Comparison of ENCODE assay signal across 1 cellular context in genomic region chr21:45478115-45478801, GRCh38.
TF ChIP-seq lines count a peak whose summit lies in the region.

No MANE protein-coding gene starts in this region.

TF ChIP-seq in K562, 482 proteins besides CTCF, POLR2A, EP300 and RAD21 (continued from another document and continues in another):
- TF ChIP-seq ARID3B (CRISPR knock-in tag; IDR thresholded peaks at IDR 0.05; ENCODE audit: borderline replicate concordance) (no peak), CEBPG (CRISPR knock-in tag; IDR thresholded peaks at IDR 0.05) (no peak), CEBPG (tag; conservative IDR thresholded peaks at IDR 0.05 in 1 of 2, IDR thresholded peaks at IDR 0.05 in 1 of 2) (no peak), TCF7L2 (IDR thresholded peaks at IDR 0.05; ENCODE audit: low read depth, low read length) (no peak), BHLHE40 (IDR thresholded peaks at IDR 0.05; ENCODE audit: low read length) (no peak), RFX5 (IDR thresholded peaks at IDR 0.05; ENCODE audit: low read depth, low read length) (no peak), NCOR1 (IDR thresholded peaks at IDR 0.05) (peak; percentile 68; the same call in 1 of the 2 replicates), ARID1B (IDR thresholded peaks at IDR 0.05) (0 out of 2 replicates have a peak, but pooled peaks have one; percentile 37), RNF2 (IDR thresholded peaks at IDR 0.05) (no peak), HDAC6 (IDR thresholded peaks at IDR 0.05; ENCODE audit: low read depth, low read length) (no peak), SETDB1 (IDR thresholded peaks at IDR 0.05; ENCODE audit: low read length) (no peak), FOXO4 (CRISPR knock-in tag; IDR thresholded peaks at IDR 0.05) (no peak), GTF2A2 (tag; IDR thresholded peaks at IDR 0.05) (no peak), SIN3B (IDR thresholded peaks at IDR 0.05; ENCODE audit: low read depth) (no peak), CREB3L1 (IDR thresholded peaks at IDR 0.05; ENCODE audit: borderline replicate concordance, low read depth) (peak; percentile 48; the same call in 1 of the 2 replicates), MEF2D (tag; conservative IDR thresholded peaks at IDR 0.05; ENCODE audit: low read depth) (no peak), U2AF2 (optimal IDR thresholded peaks at IDR 0.05; ENCODE audit: low read depth, low read length) (no peak), NCOA1 (IDR thresholded peaks at IDR 0.05; ENCODE audit: low read depth) (no peak), RFX7 (CRISPR knock-in tag; IDR thresholded peaks at IDR 0.05) (no peak), DMBX1 (CRISPR knock-in tag; IDR thresholded peaks at IDR 0.05; ENCODE audit: borderline replicate concordance) (0 out of 2 replicates have a peak, but pooled peaks have one; percentile 52), ZNF740 (CRISPR knock-in tag; IDR thresholded peaks at IDR 0.05) (0 out of 2 replicates have a peak, but pooled peaks have one; percentile 45), ZNF740 (tag; IDR thresholded peaks at IDR 0.05) (no peak), C11orf30 (IDR thresholded peaks at IDR 0.05; ENCODE audit: low read depth) (no peak), KAT2B (IDR thresholded peaks at IDR 0.05; ENCODE audit: low read depth, low read length) (no peak), WHSC1 (IDR thresholded peaks at IDR 0.05; ENCODE audit: low read length) (no peak), MGA (IDR thresholded peaks at IDR 0.05) (peak; percentile 82), TFAP4 (CRISPR knock-in tag; IDR thresholded peaks at IDR 0.05; ENCODE audit: borderline replicate concordance) (no peak; the same call in 1 of the 2 replicates), RCOR1 (IDR thresholded peaks at IDR 0.05; ENCODE audit: borderline replicate concordance in 1 of 2, low read depth in 2 of 2, low read length in 2 of 2) (0 out of 4 replicates have a peak, but pooled peaks of 1 of the 2 experiments have one; percentile 16), HDAC1 (IDR thresholded peaks at IDR 0.05) (peak in 1 of 2 experiments; percentile 36; a peak in 1 of 4 replicates), ZNF75A (CRISPR knock-in tag; IDR thresholded peaks at IDR 0.05) (no peak), NEUROD1 (IDR thresholded peaks at IDR 0.05; ENCODE audit: borderline replicate concordance, low read depth, low read length, partially characterized antibody) (no peak), KLF13 (tag; IDR thresholded peaks at IDR 0.05; ENCODE audit: borderline replicate concordance, low read depth) (no peak), PYGO2 (tag; IDR thresholded peaks at IDR 0.05) (no peak), EGR1 (conservative IDR thresholded peaks at IDR 0.05) (no peak; the same call in 1 of the 2 replicates), IRF9 (tag; IDR thresholded peaks at IDR 0.05) (no peak), ZKSCAN3 (CRISPR knock-in tag; IDR thresholded peaks at IDR 0.05) (no peak), HBP1 (CRISPR knock-in tag; IDR thresholded peaks at IDR 0.05) (no peak), MED1 (CRISPR knock-in tag; IDR thresholded peaks at IDR 0.05; ENCODE audit: borderline replicate concordance) (no peak), PHF21A (IDR thresholded peaks at IDR 0.05; ENCODE audit: borderline replicate concordance, low read depth) (no peak), KLF10 (CRISPR knock-in tag; IDR thresholded peaks at IDR 0.05) (no peak)
- TF ChIP-seq, protein P1, sequence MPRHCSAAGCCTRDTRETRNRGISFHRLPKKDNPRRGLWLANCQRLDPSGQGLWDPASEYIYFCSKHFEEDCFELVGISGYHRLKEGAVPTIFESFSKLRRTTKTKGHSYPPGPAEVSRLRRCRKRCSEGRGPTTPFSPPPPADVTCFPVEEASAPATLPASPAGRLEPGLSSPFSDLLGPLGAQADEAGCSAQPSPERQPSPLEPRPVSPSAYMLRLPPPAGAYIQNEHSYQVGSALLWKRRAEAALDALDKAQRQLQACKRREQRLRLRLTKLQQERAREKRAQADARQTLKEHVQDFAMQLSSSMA (CRISPR knock-in tag; IDR thresholded peaks at IDR 0.05): no peak
